In genomic region chr1:214550339-214551051, GRCh38 we compare ENCODE assay signal across 2 cellular contexts.
TF ChIP-seq lines count a peak whose summit lies in the region.

No MANE protein-coding gene starts in this region.

TF ChIP-seq in endothelial cell of umbilical vein, 7 proteins besides CTCF, POLR2A, EP300 and RAD21 (continued from another document):
- TF ChIP-seq MAX (IDR thresholded peaks at IDR 0.05; ENCODE audit: insufficient read depth, insufficient read length) (no peak), GATA2 (IDR thresholded peaks at IDR 0.05; ENCODE audit: insufficient read depth, insufficient read length, low read depth, low read length) (no peak), EZH2 (IDR thresholded peaks at IDR 0.05; ENCODE audit: borderline replicate concordance, low read depth, low read length, severe bottlenecking) (no peak)

TF ChIP-seq in neural cell, 6 proteins besides CTCF, POLR2A, EP300 and RAD21:
- TF ChIP-seq, protein P1, sequence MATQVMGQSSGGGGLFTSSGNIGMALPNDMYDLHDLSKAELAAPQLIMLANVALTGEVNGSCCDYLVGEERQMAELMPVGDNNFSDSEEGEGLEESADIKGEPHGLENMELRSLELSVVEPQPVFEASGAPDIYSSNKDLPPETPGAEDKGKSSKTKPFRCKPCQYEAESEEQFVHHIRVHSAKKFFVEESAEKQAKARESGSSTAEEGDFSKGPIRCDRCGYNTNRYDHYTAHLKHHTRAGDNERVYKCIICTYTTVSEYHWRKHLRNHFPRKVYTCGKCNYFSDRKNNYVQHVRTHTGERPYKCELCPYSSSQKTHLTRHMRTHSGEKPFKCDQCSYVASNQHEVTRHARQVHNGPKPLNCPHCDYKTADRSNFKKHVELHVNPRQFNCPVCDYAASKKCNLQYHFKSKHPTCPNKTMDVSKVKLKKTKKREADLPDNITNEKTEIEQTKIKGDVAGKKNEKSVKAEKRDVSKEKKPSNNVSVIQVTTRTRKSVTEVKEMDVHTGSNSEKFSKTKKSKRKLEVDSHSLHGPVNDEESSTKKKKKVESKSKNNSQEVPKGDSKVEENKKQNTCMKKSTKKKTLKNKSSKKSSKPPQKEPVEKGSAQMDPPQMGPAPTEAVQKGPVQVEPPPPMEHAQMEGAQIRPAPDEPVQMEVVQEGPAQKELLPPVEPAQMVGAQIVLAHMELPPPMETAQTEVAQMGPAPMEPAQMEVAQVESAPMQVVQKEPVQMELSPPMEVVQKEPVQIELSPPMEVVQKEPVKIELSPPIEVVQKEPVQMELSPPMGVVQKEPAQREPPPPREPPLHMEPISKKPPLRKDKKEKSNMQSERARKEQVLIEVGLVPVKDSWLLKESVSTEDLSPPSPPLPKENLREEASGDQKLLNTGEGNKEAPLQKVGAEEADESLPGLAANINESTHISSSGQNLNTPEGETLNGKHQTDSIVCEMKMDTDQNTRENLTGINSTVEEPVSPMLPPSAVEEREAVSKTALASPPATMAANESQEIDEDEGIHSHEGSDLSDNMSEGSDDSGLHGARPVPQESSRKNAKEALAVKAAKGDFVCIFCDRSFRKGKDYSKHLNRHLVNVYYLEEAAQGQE (IDR thresholded peaks at IDR 0.05; ENCODE audit: borderline replicate concordance) = no peak
- TF ChIP-seq POLR2AphosphoS5 (IDR thresholded peaks at IDR 0.05) (no peak), SMC3 (conservative IDR thresholded peaks at IDR 0.05; ENCODE audit: poor library complexity) (no peak), TAF1 (IDR thresholded peaks at IDR 0.05; ENCODE audit: low read depth) (no peak), EZH2 (IDR thresholded peaks at IDR 0.05; ENCODE audit: borderline replicate concordance, insufficient read depth, low read length, poor library complexity, severe bottlenecking) (no peak), MXI1 (conservative IDR thresholded peaks at IDR 0.05; ENCODE audit: poor library complexity, severe bottlenecking) (no peak)
